22 cellular contexts compared by ENCODE assay signal in the genomic region with DNA sequence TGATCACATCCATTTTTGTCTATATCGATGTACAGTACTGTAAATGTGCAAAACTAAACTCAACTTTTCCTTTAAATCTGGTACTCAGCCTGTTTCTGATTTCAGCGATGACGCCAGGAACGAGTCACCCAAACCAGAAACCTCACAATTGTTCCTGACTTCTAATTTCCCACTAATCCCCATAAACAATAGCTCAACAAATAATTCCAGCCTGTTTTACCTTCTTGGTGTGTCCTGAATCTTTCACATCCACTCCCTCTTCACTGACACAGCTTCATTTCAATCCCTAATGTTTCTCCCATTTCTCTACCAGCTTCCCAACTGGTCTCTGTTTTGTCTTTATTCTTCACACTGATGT.
"Had no signal": no experiment of that assay in that cellular context is flagged by ENCODE, and none has a peak within 500 bp of the region (broad histone marks: within the 10 kb centered on the region; RNA-seq: fewer than 3 reads in every experiment).

No MANE protein-coding gene starts in this region.

- H3K9me3 Mint-ChIP-seq: activated B cell treated with CpG ODN at 0.5 μM for 24 hours; activated CD4-positive, alpha-beta memory T cell treated with anti-CD3 and anti-CD28 coated beads for 36 hours; activated CD4-positive, alpha-beta T cell treated with anti-CD3 and anti-CD28 coated beads, Interleukin-2, amount 10 ng/mL, durations not matched to agents 24 days and 14 days; activated naive CD4-positive, alpha-beta T cell treated with anti-CD3 and anti-CD28 coated beads, Interleukin-2, amount 10 ng/mL, durations not matched to agents 7 days and 5 days; activated naive CD8-positive, alpha-beta T cell treated with anti-CD3 and anti-CD28 coated beads for 36 hours; activated T-helper 17 cell treated with anti-CD3 and anti-CD28 coated beads, Interleukin-2, amount 50 U/mL, for 72 hours had no signal

- H3K36me3 Mint-ChIP-seq: activated CD4-positive, alpha-beta memory T cell treated with anti-CD3 and anti-CD28 coated beads for 36 hours; activated naive CD4-positive, alpha-beta T cell treated with anti-CD3 and anti-CD28 coated beads, Interleukin-2, amount 10 ng/mL, durations not matched to agents 7 days and 5 days; activated naive CD8-positive, alpha-beta T cell treated with anti-CD3 and anti-CD28 coated beads for 36 hours had no signal

- ATAC-seq: activated T-helper 17 cell treated with anti-CD3 and anti-CD28 coated beads, Interleukin-2, amount 50 U/mL, for 72 hours; T-helper 17 cell had no signal

- H3K27me3 Mint-ChIP-seq: activated CD4-positive, alpha-beta T cell treated with anti-CD3 and anti-CD28 coated beads, Interleukin-2, amount 10 ng/mL, durations not matched to agents 24 days and 14 days; activated naive CD4-positive, alpha-beta T cell treated with anti-CD3 and anti-CD28 coated beads, Interleukin-2, amount 10 ng/mL, durations not matched to agents 7 days and 5 days; activated naive CD8-positive, alpha-beta T cell treated with anti-CD3 and anti-CD28 coated beads for 36 hours had no signal

- H3K4me3 Mint-ChIP-seq: activated B cell treated with CpG ODN at 0.5 μM for 24 hours; activated CD4-positive, alpha-beta memory T cell treated with anti-CD3 and anti-CD28 coated beads for 36 hours; activated CD4-positive, alpha-beta T cell treated with anti-CD3 and anti-CD28 coated beads, Interleukin-2, amount 10 ng/mL, durations not matched to agents 24 days and 14 days; activated naive CD4-positive, alpha-beta T cell treated with anti-CD3 and anti-CD28 coated beads, Interleukin-2, amount 10 ng/mL, durations not matched to agents 7 days and 5 days; activated naive CD8-positive, alpha-beta T cell treated with anti-CD3 and anti-CD28 coated beads for 36 hours; activated T-helper 17 cell treated with anti-CD3 and anti-CD28 coated beads, Interleukin-2, amount 50 U/mL, for 72 hours; T-helper 17 cell had no signal

- FAIRE-seq: TTC549 had no signal

- H3K4me1 Mint-ChIP-seq: activated B cell treated with CpG ODN at 0.5 μM for 24 hours; activated naive CD8-positive, alpha-beta T cell treated with anti-CD3 and anti-CD28 coated beads for 36 hours had no signal

- H3K27ac Mint-ChIP-seq: activated B cell treated with CpG ODN at 0.5 μM for 24 hours; activated CD4-positive, alpha-beta memory T cell treated with anti-CD3 and anti-CD28 coated beads for 36 hours; activated CD4-positive, alpha-beta T cell treated with anti-CD3 and anti-CD28 coated beads, Interleukin-2, amount 10 ng/mL, durations not matched to agents 24 days and 14 days; activated naive CD4-positive, alpha-beta T cell treated with anti-CD3 and anti-CD28 coated beads, Interleukin-2, amount 10 ng/mL, durations not matched to agents 7 days and 5 days; activated naive CD8-positive, alpha-beta T cell treated with anti-CD3 and anti-CD28 coated beads for 36 hours; activated T-helper 17 cell treated with anti-CD3 and anti-CD28 coated beads, Interleukin-2, amount 50 U/mL, for 72 hours; T-helper 17 cell had no signal

- DNase-seq: activated B cell treated with CpG ODN at 0.5 μM for 24 hours; activated CD4-positive, alpha-beta memory T cell treated with anti-CD3 and anti-CD28 coated beads for 36 hours; activated CD4-positive, alpha-beta T cell treated with anti-CD3 and anti-CD28 coated beads for 1 hour; activated gamma-delta T cell treated with Interleukin-2 at 50 U/mL for 16 hours; activated naive CD4-positive, alpha-beta T cell treated with anti-CD3 and anti-CD28 coated beads, Interleukin-2, amount 10 ng/mL, durations not matched to agents 7 days and 5 days; activated naive CD8-positive, alpha-beta T cell treated with anti-CD3 and anti-CD28 coated beads for 36 hours; activated T-cell treated with anti-CD3 and anti-CD28 coated beads for 4 hours; activated T-cell treated with anti-CD3 and anti-CD28 coated beads, Interleukin-2, amount 50 U/mL, for 48 hours; caudate nucleus; NCI-H1048; NCI-H146; NCI-H187 treated with DMSO at 0.1 percent for 48 hours; NCI-H2081 treated with DMSO at 0.1 percent for 48 hours; NCI-H2227 treated with DMSO at 0.1 percent for 48 hours; NCI-H526 treated with DMSO at 0.1 percent for 48 hours; NCI-H82; SIG-M5; T-helper 17 cell; T1000 had no signal
